In genomic region chr18:32803571-32803970, GRCh38 we compare ENCODE assay signal across 11 cellular contexts. TPM values are rescaled to one million over a fixed set of nuclear protein-coding genes. Genes with fewer than 3 reads are reported as not detected.
DNase-seq lines count a peak whose midpoint lies in the region; ATAC-seq and TF ChIP-seq lines count a peak whose summit lies in the region.
"Had no signal": no experiment of that assay in that cellular context is flagged by ENCODE, and none has a peak within 500 bp of the region (broad histone marks: within the 10 kb centered on the region; RNA-seq: fewer than 3 reads in every experiment).

No MANE protein-coding gene starts in this region.

- H3K27me3 Mint-ChIP-seq in neural progenitor cell (ENCODE audit: insufficient read depth, low read depth): peaks cover 4% of the 10 kb centered on the region

- H3K27ac ChIP-seq in neural progenitor cell (peak overlapping the region; percentile 43), gastroesophageal sphincter (no peak overlapping the region), mesendoderm (ENCODE audit: low read depth, low read length) (no peak overlapping the region), osteoblast (ENCODE audit: low read depth, low read length) (no peak overlapping the region), breast epithelium (no peak overlapping the region)
- H3K27ac ChIP-seq: adrenal gland, heart right ventricle had no signal

- H4K8ac ChIP-seq in mesendoderm (ENCODE audit: low read depth, low read length): no peak overlapping the region

- H3K36me3 ChIP-seq in neural progenitor cell (no peaks in the 10 kb centered on the region), gastroesophageal sphincter (no peaks in the 10 kb centered on the region), mesendoderm (ENCODE audit: control insufficient read depth, insufficient read depth, low read length) (no peaks in the 10 kb centered on the region), osteoblast (ENCODE audit: insufficient read depth, low read length) (no peaks in the 10 kb centered on the region), breast epithelium (no peaks in the 10 kb centered on the region)
- H3K36me3 ChIP-seq: adrenal gland, heart right ventricle had no signal

- H3K27ac Mint-ChIP-seq in neural progenitor cell: peak overlapping the region; percentile 99

- WGBS in gastroesophageal sphincter (ENCODE audit: low coverage in 1 of 2), 2 donors: 75 to 78% methylated on average over 3 of the region's 3 CpGs
- no CpG with 5 or more reads among the region's 3 CpGs for WGBS in mesendoderm (ENCODE audit: extremely low coverage, insufficient coverage, low lambda C conversion rate)

- peak overlapping the region; percentile 67 for H3K4me2 ChIP-seq in neural progenitor cell
- H3K4me2 ChIP-seq in mesendoderm (ENCODE audit: low read length): no peak overlapping the region
- no peak overlapping the region for H3K4me2 ChIP-seq in osteoblast (ENCODE audit: insufficient read depth, low read length)

- TF ChIP-seq EP300 in gastroesophageal sphincter (IDR thresholded peaks at IDR 0.05): no peak

- no peaks in the 10 kb centered on the region for H3K27me3 ChIP-seq in neural progenitor cell
- H3K27me3 ChIP-seq in gastroesophageal sphincter: no peaks in the 10 kb centered on the region
- no peaks in the 10 kb centered on the region for H3K27me3 ChIP-seq in mesendoderm (ENCODE audit: insufficient read depth, low read length, poor library complexity)
- H3K27me3 ChIP-seq in osteoblast (ENCODE audit: insufficient read depth, low read length): no peaks in the 10 kb centered on the region
- H3K27me3 ChIP-seq in breast epithelium: peaks cover 0 to 6% of the 10 kb centered on the region in 2 donors
- H3K27me3 ChIP-seq: adrenal gland had no signal

- H4K5ac ChIP-seq in mesendoderm (ENCODE audit: low read length): no peak overlapping the region

- H3K9me3 Mint-ChIP-seq in neural progenitor cell: peaks cover 4% of the 10 kb centered on the region

- no peak overlapping the region for H3K56ac ChIP-seq in mesendoderm (ENCODE audit: low read length)

- peaks cover 28% of the 10 kb centered on the region for H3F3A ChIP-seq in neural progenitor cell (ENCODE audit: low read depth)

- peak overlapping the region; percentile 4 for H3K4me3 ChIP-seq in neural progenitor cell
- H3K4me3 ChIP-seq in gastroesophageal sphincter: no peak overlapping the region
- H3K4me3 ChIP-seq in mesendoderm (ENCODE audit: low read length): no peak overlapping the region
- no peak overlapping the region for H3K4me3 ChIP-seq in osteoblast (ENCODE audit: insufficient read depth, low read length)
- no peak overlapping the region for H3K4me3 ChIP-seq in breast epithelium
- H3K4me3 ChIP-seq: adrenal gland, heart right ventricle had no signal

- no peak overlapping the region for H2BK15ac ChIP-seq in mesendoderm (replicated peaks; ENCODE audit: low read depth)

- no peak overlapping the region for H2BK120ac ChIP-seq in mesendoderm (ENCODE audit: low read depth, low read length)

- no peak overlapping the region for H2AFZ ChIP-seq in neural progenitor cell (replicated peaks)
- H2AFZ ChIP-seq in osteoblast (ENCODE audit: low read length): no peak overlapping the region

- ATAC-seq in GM19035 (IDR thresholded peaks at IDR 0.05; ENCODE audit: unreplicated experiment) (peak; percentile 66), HG02763 (IDR thresholded peaks at IDR 0.05; ENCODE audit: unreplicated experiment) (peak; percentile 80), gastroesophageal sphincter (no peak)
- ATAC-seq: heart right ventricle had no signal

- peak overlapping the region; percentile 73 for H3K4me3 Mint-ChIP-seq in neural progenitor cell

- no peak overlapping the region for H3K9ac ChIP-seq in neural progenitor cell
- no peak overlapping the region for H3K9ac ChIP-seq in mesendoderm (ENCODE audit: low read length)

- H2AK5ac ChIP-seq in mesendoderm (ENCODE audit: low read length): no peak overlapping the region

- H3K4me1 ChIP-seq in neural progenitor cell (peaks cover 44% of the 10 kb centered on the region), gastroesophageal sphincter (no peaks in the 10 kb centered on the region), mesendoderm (ENCODE audit: control insufficient read depth, low read depth, low read length) (no peaks in the 10 kb centered on the region), osteoblast (ENCODE audit: insufficient read depth, low read length) (no peaks in the 10 kb centered on the region), breast epithelium (no peaks in the 10 kb centered on the region)
- H3K4me1 ChIP-seq: adrenal gland, heart right ventricle had no signal

- H3K79me2 ChIP-seq in neural progenitor cell (ENCODE audit: low read depth): no peaks in the 10 kb centered on the region
- H3K79me2 ChIP-seq in mesendoderm (ENCODE audit: control insufficient read depth, insufficient read depth, low read length): no peaks in the 10 kb centered on the region
- no peaks in the 10 kb centered on the region for H3K79me2 ChIP-seq in osteoblast (ENCODE audit: insufficient read depth, low read length)

- H3K79me1 ChIP-seq in mesendoderm (ENCODE audit: low read length): no peaks in the 10 kb centered on the region

- peaks cover 6% of the 10 kb centered on the region for H3K36me3 Mint-ChIP-seq in neural progenitor cell

- H2BK5ac ChIP-seq in mesendoderm (ENCODE audit: low read length): no peak overlapping the region

- DNase-seq in NCI-H1694 (lab: John Stamatoyannopoulos, UW) (peak; percentile 37), neural progenitor cell (ENCODE audit: low spot score) (peak; percentile 74), mesendoderm (no peak), osteoblast (ENCODE audit: insufficient read length, low spot score, missing footprints) (no peak), breast epithelium (ENCODE audit: low spot score in 2 of 2) (no peak)
- DNase-seq: adrenal gland, heart right ventricle, T1000 had no signal

- H3K18ac ChIP-seq in mesendoderm (ENCODE audit: low read length): no peak overlapping the region

- no peaks in the 10 kb centered on the region for H4K20me1 ChIP-seq in neural progenitor cell (ENCODE audit: low read depth)
- H4K20me1 ChIP-seq in osteoblast (ENCODE audit: insufficient read depth, low read length): no peaks in the 10 kb centered on the region

- H3K4me1 Mint-ChIP-seq in neural progenitor cell: peaks cover 60% of the 10 kb centered on the region

- no peak overlapping the region for H3K23ac ChIP-seq in mesendoderm (ENCODE audit: low read length)

- intact Hi-C loops in breast epithelium (cut with DNase I; ENCODE audit: low total_unique reads): no loop called here

- H3K9me3 ChIP-seq in neural progenitor cell (ENCODE audit: low read depth): peaks cover 4% of the 10 kb centered on the region
- peaks cover 0 to under 1% (median 0%) of the 10 kb centered on the region in 3 donors for H3K9me3 ChIP-seq in gastroesophageal sphincter
- H3K9me3 ChIP-seq in osteoblast (ENCODE audit: low read depth, low read length): no peaks in the 10 kb centered on the region
- no peaks in the 10 kb centered on the region for H3K9me3 ChIP-seq in breast epithelium
- H3K9me3 ChIP-seq: adrenal gland had no signal

- H3K4ac ChIP-seq in mesendoderm (ENCODE audit: low read depth, low read length): no peak overlapping the region

- TF ChIP-seq CTCF in neural progenitor cell (IDR thresholded peaks at IDR 0.05) (no peak), gastroesophageal sphincter (IDR thresholded peaks at IDR 0.05) (no peak), osteoblast (IDR thresholded peaks at IDR 0.05; ENCODE audit: extremely low read depth, low read depth, low read length) (no peak), breast epithelium (IDR thresholded peaks at IDR 0.05) (no peak)

- no peak for TF ChIP-seq POLR2A in gastroesophageal sphincter (IDR thresholded peaks at IDR 0.05)
- no peak for TF ChIP-seq POLR2A in breast epithelium (IDR thresholded peaks at IDR 0.05)

RNA-seq across cellular contexts. Expression of gene KLHL14, which starts 30.7 kb away (rescaled TPM):
- 0.13 TPM in 1 of 2 replicates, not detected in the other for total RNA-seq in neural progenitor cell (ENCODE audit: low replicate concordance)
- 1 to 10 TPM in 1 of 4 donors, under 1 TPM in 3; 0.27 to 1.2 (median 0.33) TPM for total RNA-seq in gastroesophageal sphincter
- polyA plus RNA-seq in mesendoderm (2013, experiment 1 of 2): 0.48 TPM
- 0.50 TPM for polyA plus RNA-seq in mesendoderm (2013, experiment 2 of 2)
- not detected in 2 replicates for total RNA-seq in osteoblast
- under 1 TPM; 0.32 to 0.59 (median 0.33) TPM for total RNA-seq in breast epithelium

Comparison
In these comparisons a context has a peak if more than half of its experiments do, and no peak if none do; other contexts are left out.
1. DNase-seq: peak in NCI-H1694 (single experiment) and neural progenitor cell (single experiment); none in mesendoderm (single experiment), osteoblast (single experiment) and breast epithelium (0 of 2).